10 cellular contexts compared by ENCODE assay signal in genomic region chr2:151771599-151772358, GRCh38. TPM values are rescaled to one million over a fixed set of nuclear protein-coding genes. Genes with fewer than 3 reads are reported as not detected.
DNase-seq lines count a peak whose midpoint lies in the region; ATAC-seq, FAIRE-seq and TF ChIP-seq lines count a peak whose summit lies in the region.
"Had no signal": no experiment of that assay in that cellular context is flagged by ENCODE, and none has a peak within 500 bp of the region (broad histone marks: within the 10 kb centered on the region; RNA-seq: fewer than 3 reads in every experiment).

No MANE protein-coding gene starts in this region.

- no peak for TF ChIP-seq POLR2A in prostate gland (IDR thresholded peaks at IDR 0.05)

- H3K4me1 ChIP-seq in SJCRH30 (peaks cover 6% of the 10 kb centered on the region), pancreas (no peaks in the 10 kb centered on the region), prostate gland (replicated peaks) (peaks cover 7% of the 10 kb centered on the region)

- no peaks in the 10 kb centered on the region for H3K27me3 ChIP-seq in SJCRH30
- no peaks in the 10 kb centered on the region for H3K27me3 ChIP-seq in pancreas
- no peaks in the 10 kb centered on the region for H3K27me3 ChIP-seq in prostate gland (replicated peaks; ENCODE audit: insufficient read depth)
- H3K27me3 ChIP-seq: tibial artery had no signal

- peak; percentile 62 to 63 for DNase-seq in SJCRH30
- no peak for DNase-seq in pancreas
- no peak for DNase-seq in activated T-cell treated with anti-CD3 and anti-CD28 coated beads for 4 hours
- DNase-seq in NCI-H1436 (lab: John Stamatoyannopoulos, UW) = no peak
- no peak for DNase-seq in stimulated activated CD4-positive, alpha-beta T cell treated with anti-CD3 and anti-CD28 coated beads, Interleukin-4, amount 100 ng/mL, for 24 hours
- DNase-seq in prostate gland (ENCODE audit: low spot score) = no peak
- DNase-seq: activated gamma-delta T cell treated with Interleukin-2 at 50 U/mL for 16 hours had no signal

- 89 to 91% methylated on average over 10 of the region's 10 CpGs for WGBS in pancreas, 2 donors
- WGBS in prostate gland = 47% methylated on average over 10 of the region's 10 CpGs

- intact Hi-C loops in pancreas (cut with DNase I) (no loop called here), prostate gland (cut with DNase I) (loop anchor here (10.0 kb wide), 1 partner anchor 53 kb away; the partner anchor contains the start of gene ARL5A)

- no peak for TF ChIP-seq CTCF in pancreas (IDR thresholded peaks at IDR 0.05)
- no peak for TF ChIP-seq CTCF in prostate gland (IDR thresholded peaks at IDR 0.05)

- no peak for FAIRE-seq in pancreas (lab: Jason Lieb, UNC)

- ATAC-seq in GM18520 (IDR thresholded peaks at IDR 0.05; ENCODE audit: unreplicated experiment) (peak; percentile 86), HG02642 (IDR thresholded peaks at IDR 0.05; ENCODE audit: poor library complexity, unreplicated experiment) (peak; percentile 97), pancreas (peak in 3 of 4 donors; percentile 34 to 52 (median 51))

- H3K27ac ChIP-seq in SJCRH30 (no peak overlapping the region), pancreas (no peak overlapping the region), prostate gland (no peak overlapping the region)
- H3K27ac ChIP-seq: tibial artery had no signal

- no peaks in the 10 kb centered on the region for H3K9me3 ChIP-seq in SJCRH30 (replicated peaks)
- H3K9me3 ChIP-seq in pancreas = no peaks in the 10 kb centered on the region
- no peaks in the 10 kb centered on the region for H3K9me3 ChIP-seq in prostate gland
- H3K9me3 ChIP-seq: tibial artery had no signal

- H3K4me3 ChIP-seq in SJCRH30 (no peak overlapping the region), pancreas (no peak overlapping the region), prostate gland (no peak overlapping the region)
- H3K4me3 ChIP-seq: tibial artery had no signal

- H3K36me3 ChIP-seq in SJCRH30 (no peaks in the 10 kb centered on the region), pancreas (peaks cover 0 to 6% (median 0%) of the 10 kb centered on the region in 3 donors), prostate gland (no peaks in the 10 kb centered on the region)

RNA-seq across cellular contexts. Expression of gene NEB, which starts 37.5 kb away (rescaled TPM):
- 64.0 and 74.9 TPM in 2 replicates for total RNA-seq in SJCRH30 (2014; rRNA removed; shearing (Covaris generic))
- total RNA-seq in pancreas = 1 to 10 TPM in 1 of 6 donors, under 1 TPM in 5; 0.58 to 1.5 (median 0.70) TPM
- polyA plus RNA-seq in pancreas = 1 to 10 TPM in 1 of 2 donors, under 1 TPM in 1; 0.99 to 2.5 TPM
- 10 to 100 TPM in 1 of 2 donors, 1 to 10 TPM in 1; 7.3 to 57.9 TPM for total RNA-seq in prostate gland

RNA-seq across cellular contexts. Expression of gene ARL5A, which starts 56.4 kb away (rescaled TPM):
- 63.8 and 64.5 TPM in 2 replicates for total RNA-seq in SJCRH30 (2014; rRNA removed; shearing (Covaris generic))
- total RNA-seq in pancreas = 10 to 100 TPM; 14.6 to 27.5 (median 18.4) TPM
- polyA plus RNA-seq in pancreas = 1 to 10 TPM; 4.6 to 6.6 TPM
- 10 to 100 TPM; 28.0 to 33.8 TPM for total RNA-seq in prostate gland

Comparison
In these comparisons a context has a peak if more than half of its experiments do, and no peak if none do; other contexts are left out.
1. DNase-seq: peak in SJCRH30 (2 of 2); none in pancreas (0 of 6), activated T-cell treated with anti-CD3 and anti-CD28 coated beads for 4 hours (single experiment), NCI-H1436 (single experiment), stimulated activated CD4-positive, alpha-beta T cell treated with anti-CD3 and anti-CD28 coated beads, Interleukin-4, amount 100 ng/mL, for 24 hours (single experiment) and prostate gland (single experiment).
2. Peak in every context shown above with its lines, with median percentiles within 50 percentile points of each other: ATAC-seq.